In the genomic region with DNA sequence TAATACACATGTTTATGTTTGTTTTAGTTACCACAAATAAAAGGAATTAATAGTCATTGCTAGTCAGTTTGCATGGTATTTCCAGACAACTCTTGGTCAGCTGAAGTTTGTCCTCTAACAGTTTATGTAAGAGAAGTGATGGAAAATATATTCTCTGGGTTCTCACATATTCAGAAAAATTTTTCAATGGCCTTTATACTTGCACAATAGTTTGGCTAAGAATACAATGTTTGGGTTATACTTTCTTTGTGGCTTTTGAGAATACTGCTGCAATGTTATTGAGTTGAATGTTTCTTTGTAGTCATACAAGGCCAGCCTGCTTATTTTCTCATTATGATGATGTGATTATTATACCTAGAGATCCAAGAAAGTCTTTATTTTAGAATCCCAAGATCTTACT, we compare ENCODE assay signal across 21 cellular contexts.
"Had no signal": no experiment of that assay in that cellular context is flagged by ENCODE, and none has a peak within 500 bp of the region (broad histone marks: within the 10 kb centered on the region; RNA-seq: fewer than 3 reads in every experiment).

No MANE protein-coding gene starts in this region.

- H3K4me1 Mint-ChIP-seq: nephron had no signal

- H3K9me3 ChIP-seq: suprapubic skin had no signal

- ATAC-seq: activated CD8-positive, alpha-beta T cell treated with anti-CD3 and anti-CD28 coated beads for 36 hours; foreskin keratinocyte had no signal

- H3K36me3 Mint-ChIP-seq: activated naive CD4-positive, alpha-beta T cell treated with anti-CD3 and anti-CD28 coated beads, Interleukin-2, amount 50 U/mL, for 24 hours had no signal

- FAIRE-seq: small intestine had no signal

- H3K27ac ChIP-seq: brain microvascular endothelial cell, epithelial cell of prostate, foreskin keratinocyte, suprapubic skin, WERI-Rb-1 had no signal

- H3K27me3 ChIP-seq: brain microvascular endothelial cell, foreskin keratinocyte, suprapubic skin had no signal

- DNase-seq: activated CD4-positive, alpha-beta T cell treated with anti-CD3 and anti-CD28 coated beads for 48 hours; activated CD8-positive, alpha-beta T cell treated with anti-CD3 and anti-CD28 coated beads for 36 hours; activated effector memory CD4-positive, alpha-beta T cell treated with anti-CD3 and anti-CD28 coated beads, Interleukin-2, amount 50 U/mL, for 16 hours; activated T-cell treated with anti-CD3 and anti-CD28 coated beads, Interleukin-2, amount 50 U/mL, for 48 hours; amygdala; brain microvascular endothelial cell; foreskin keratinocyte; nucleus accumbens; posterior cingulate gyrus; retina; small intestine; stimulated activated CD4-positive, alpha-beta T cell treated with anti-CD3 and anti-CD28 coated beads, Interleukin-4, amount 100 ng/mL, for 4 hours; stimulated activated CD8-positive, alpha-beta memory T cell treated with anti-CD3 and anti-CD28 coated beads, Interleukin-4, amount 100 ng/mL, for 48 hours; stimulated activated naive CD4-positive, alpha-beta T cell treated with Interleukin-2 at 50 U/mL for 16 hours; T-helper 1 cell; trophoblast cell; WERI-Rb-1 had no signal

- H3K27me3 Mint-ChIP-seq: activated CD8-positive, alpha-beta T cell treated with anti-CD3 and anti-CD28 coated beads for 36 hours; activated naive CD4-positive, alpha-beta T cell treated with anti-CD3 and anti-CD28 coated beads, Interleukin-2, amount 50 U/mL, for 24 hours had no signal

- H3K4me3 Mint-ChIP-seq: activated CD8-positive, alpha-beta T cell treated with anti-CD3 and anti-CD28 coated beads for 36 hours; activated naive CD4-positive, alpha-beta T cell treated with anti-CD3 and anti-CD28 coated beads, Interleukin-2, amount 50 U/mL, for 24 hours; nephron had no signal

- H3K27ac Mint-ChIP-seq: activated CD8-positive, alpha-beta T cell treated with anti-CD3 and anti-CD28 coated beads for 36 hours; activated naive CD4-positive, alpha-beta T cell treated with anti-CD3 and anti-CD28 coated beads, Interleukin-2, amount 50 U/mL, for 24 hours; nephron had no signal

- H3K9me3 Mint-ChIP-seq: activated CD8-positive, alpha-beta T cell treated with anti-CD3 and anti-CD28 coated beads for 36 hours; activated naive CD4-positive, alpha-beta T cell treated with anti-CD3 and anti-CD28 coated beads, Interleukin-2, amount 50 U/mL, for 24 hours; nephron had no signal

- H3K4me3 ChIP-seq: suprapubic skin had no signal

- H3K36me3 ChIP-seq: brain microvascular endothelial cell, suprapubic skin, WERI-Rb-1 had no signal
